In genomic region chr11:12922418-12922817, GRCh38 we compare ENCODE assay signal across 26 cellular contexts.
"Had no signal": no experiment of that assay in that cellular context is flagged by ENCODE, and none has a peak within 500 bp of the region (broad histone marks: within the 10 kb centered on the region; RNA-seq: fewer than 3 reads in every experiment).

No MANE protein-coding gene starts in this region.

- H3K9me3 ChIP-seq: adrenal gland, ascending aorta had no signal

- H3K4me1 ChIP-seq: adrenal gland, ascending aorta had no signal

- DNase-seq: activated CD4-positive, alpha-beta T cell treated with anti-CD3 and anti-CD28 coated beads for 4 hours; activated CD8-positive, alpha-beta memory T cell treated with anti-CD3 and anti-CD28 coated beads, Interleukin-2, amount 50 U/mL, for 48 hours; activated CD8-positive, alpha-beta T cell treated with anti-CD3 and anti-CD28 coated beads, Interleukin-2, amount 10 ng/mL, durations not matched to agents 7 days and 5 days; activated naive CD4-positive, alpha-beta T cell treated with anti-CD3 and anti-CD28 coated beads, Interleukin-2, amount 50 U/mL, for 16 hours; activated naive CD8-positive, alpha-beta T cell treated with anti-CD3 and anti-CD28 coated beads, Interleukin-2, amount 10 ng/mL, durations not matched to agents 7 days and 5 days; activated T-cell treated with anti-CD3 and anti-CD28 coated beads, Interleukin-2, amount 50 U/mL, for 1 hour; adrenal gland; caudate nucleus; KG1; NCI-H1092; NCI-H2029; NCI-H2107; NCI-H510A treated with DMSO at 0.1 percent for 48 hours; NK-92 treated with Interleukin-12 subunit alpha and Interleukin-12 subunit beta, amount 100 ng/mL, for 24 hours; OCI-M1; RPMI8226; T-cell; T-helper 2 cell; T1000; WERI-Rb-1 had no signal

- FAIRE-seq: TTC549 had no signal

- H3K4me3 ChIP-seq: adrenal gland, ascending aorta, SK-N-MC had no signal

- H3K27ac Mint-ChIP-seq: activated CD8-positive, alpha-beta T cell treated with anti-CD3 and anti-CD28 coated beads, Interleukin-2, amount 10 ng/mL, durations not matched to agents 7 days and 5 days; activated naive CD8-positive, alpha-beta T cell treated with anti-CD3 and anti-CD28 coated beads, Interleukin-2, amount 10 ng/mL, durations not matched to agents 7 days and 5 days; T-cell had no signal

- H3K9me3 Mint-ChIP-seq: activated naive CD8-positive, alpha-beta T cell treated with anti-CD3 and anti-CD28 coated beads, Interleukin-2, amount 10 ng/mL, durations not matched to agents 7 days and 5 days; T-cell had no signal

- H3K36me3 Mint-ChIP-seq: activated naive CD8-positive, alpha-beta T cell treated with anti-CD3 and anti-CD28 coated beads, Interleukin-2, amount 10 ng/mL, durations not matched to agents 7 days and 5 days; T-cell had no signal

- ATAC-seq: activated CD4-positive, CD25-positive, alpha-beta regulatory T cell treated with anti-CD3 and anti-CD28 coated beads, Interleukin-2, amount 50 U/mL, for 24 hours; activated CD8-positive, alpha-beta T cell treated with anti-CD3 and anti-CD28 coated beads, Interleukin-2, amount 10 ng/mL, durations not matched to agents 7 days and 5 days; Panc1; Right ventricle myocardium inferior; T-cell had no signal

- H3K27me3 ChIP-seq: adrenal gland, ascending aorta had no signal

- H3K27ac ChIP-seq: adrenal gland, ascending aorta, SK-N-MC, WERI-Rb-1 had no signal

- H3K4me3 Mint-ChIP-seq: activated CD8-positive, alpha-beta T cell treated with anti-CD3 and anti-CD28 coated beads, Interleukin-2, amount 10 ng/mL, durations not matched to agents 7 days and 5 days; activated naive CD8-positive, alpha-beta T cell treated with anti-CD3 and anti-CD28 coated beads, Interleukin-2, amount 10 ng/mL, durations not matched to agents 7 days and 5 days; T-cell had no signal

- H3K4me1 Mint-ChIP-seq: activated naive CD8-positive, alpha-beta T cell treated with anti-CD3 and anti-CD28 coated beads, Interleukin-2, amount 10 ng/mL, durations not matched to agents 7 days and 5 days; T-cell had no signal
